Comparison of ENCODE assay signal across 1 cellular context in the genomic region with DNA sequence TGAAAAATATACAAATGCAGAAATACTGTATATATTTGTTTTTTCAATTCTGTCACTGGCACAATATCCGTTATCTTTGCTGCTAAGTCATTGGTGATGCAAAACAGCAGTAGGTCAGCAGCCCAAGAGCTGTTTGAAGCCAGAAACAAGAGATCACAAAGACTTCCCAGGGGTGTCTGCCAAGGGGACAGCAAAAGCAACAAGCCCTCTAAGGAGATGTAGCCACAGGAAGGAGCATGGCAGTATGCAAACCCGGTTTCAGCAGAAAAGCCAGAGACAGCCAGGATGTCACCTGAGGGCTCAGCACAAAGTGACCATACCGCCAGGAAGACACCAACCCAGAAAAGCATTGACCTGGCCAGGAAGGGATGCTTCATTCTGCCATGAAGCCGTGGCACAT.
TF ChIP-seq lines count a peak whose summit lies in the region.

No MANE protein-coding gene starts in this region.

TF ChIP-seq in IMR-90, 13 proteins besides CTCF, POLR2A, EP300 and RAD21 (continued from another document):
- TF ChIP-seq ELK1 (IDR thresholded peaks at IDR 0.05; ENCODE audit: borderline replicate concordance, low read depth, low read length) (no peak), RCOR1 (IDR thresholded peaks at IDR 0.05; ENCODE audit: insufficient replicate concordance, low read length) (no peak), BHLHE40 (IDR thresholded peaks at IDR 0.05; ENCODE audit: low read depth, low read length) (no peak), MAZ (IDR thresholded peaks at IDR 0.05; ENCODE audit: borderline replicate concordance, low read depth, low read length) (no peak)
